ENCODE assay signal across 15 cellular contexts in the genomic region with DNA sequence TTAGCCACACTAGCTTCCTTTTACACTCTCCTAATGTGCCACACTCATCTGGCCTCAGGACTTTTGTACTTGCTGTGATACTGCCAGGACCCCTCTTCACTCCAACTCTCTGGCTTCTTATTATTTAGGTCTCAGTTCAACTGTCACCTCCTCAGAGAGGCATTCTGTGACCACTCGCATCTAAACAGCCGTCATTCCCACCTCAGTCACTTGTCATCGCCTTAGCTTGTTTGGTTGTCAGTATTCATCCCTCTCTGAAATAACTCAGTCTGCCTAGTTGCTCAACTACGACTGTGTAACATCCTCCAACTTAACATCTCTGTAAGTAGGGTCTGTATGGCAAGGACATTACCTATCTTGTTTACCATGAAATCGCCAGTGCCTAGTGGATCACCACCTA. TPM values are rescaled to one million over a fixed set of nuclear protein-coding genes. Genes with fewer than 3 reads are reported as not detected.
DNase-seq lines count a peak whose midpoint lies in the region; ATAC-seq, FAIRE-seq and TF ChIP-seq lines count a peak whose summit lies in the region.
"Had no signal": no experiment of that assay in that cellular context is flagged by ENCODE, and none has a peak within 500 bp of the region (broad histone marks: within the 10 kb centered on the region; RNA-seq: fewer than 3 reads in every experiment).

No MANE protein-coding gene starts in this region.

- WGBS in HepG2 (ENCODE audit: low lambda C conversion rate) = 78% methylated on average over 5 of the region's 5 CpGs
- 90% methylated on average over 5 of the region's 5 CpGs for WGBS in right lobe of liver (ENCODE audit: insufficient coverage, low coverage, low lambda C conversion rate, missing lambda C conversion rate)
- 73% methylated on average over 4 of the region's 5 CpGs for WGBS in mesenchymal stem cell
- WGBS in upper lobe of left lung, 2 donors = 71 to 84% methylated on average over 5 of the region's 5 CpGs

- H3K27ac ChIP-seq in HepG2 (ENCODE audit: extremely low read length, insufficient read depth, low read length) = peak overlapping the region; percentile 88
- no peak overlapping the region for H3K27ac ChIP-seq in right lobe of liver
- H3K27ac ChIP-seq in mesenchymal stem cell (ENCODE audit: low read length, poor library complexity, severe bottlenecking) = no peak overlapping the region
- peak overlapping the region in 3 of 4 donors; percentile 31 to 74 (median 56) for H3K27ac ChIP-seq in upper lobe of left lung

- no TSS peak for BruUV-seq in HepG2 (replicated peaks; lab: Mats Ljungman, UMichigan)

- no peaks in the 10 kb centered on the region for H3K9me3 ChIP-seq in HepG2 (ENCODE audit: low read length)
- H3K9me3 ChIP-seq in right lobe of liver = no peaks in the 10 kb centered on the region
- H3K9me3 ChIP-seq in mesenchymal stem cell (ENCODE audit: control insufficient read depth, low read length) = no peaks in the 10 kb centered on the region
- no peaks in the 10 kb centered on the region for H3K9me3 ChIP-seq in upper lobe of left lung
- H3K9me3 ChIP-seq: SK-N-SH had no signal

- H3K4me1 ChIP-seq in HepG2 (ENCODE audit: insufficient read depth, low read length) (peaks cover 54% of the 10 kb centered on the region), right lobe of liver (peaks cover 0 to 51% (median 25%) of the 10 kb centered on the region in 4 donors), mesenchymal stem cell (ENCODE audit: control insufficient read depth, insufficient read depth, low read depth, low read length) (no peaks in the 10 kb centered on the region), upper lobe of left lung (peaks cover 39 to 52% (median 47%) of the 10 kb centered on the region in 4 donors)

- H4K8ac ChIP-seq in mesenchymal stem cell (ENCODE audit: low read length) = no peak overlapping the region

- H3K9me3 Mint-ChIP-seq in activated naive CD8-positive, alpha-beta T cell treated with anti-CD3 and anti-CD28 coated beads, Interleukin-2, amount 50 U/mL, for 24 hours = no peaks in the 10 kb centered on the region

- no peak for FAIRE-seq in HepG2 (lab: Jason Lieb, UNC)
- FAIRE-seq: H1 had no signal

- intact Hi-C loops in HepG2 (cut with micrococcal nuclease; ENCODE audit: unreplicated experiment) (loop anchor here (10.0 kb wide), 1 partner anchor 59 kb away; no protein-coding TSS in a partner anchor), right lobe of liver (cut with DNase I) (no loop called here)

- H2BK15ac ChIP-seq in mesenchymal stem cell (ENCODE audit: low read depth, poor library complexity, severe bottlenecking) = no peak overlapping the region

- CTCF ChIA-PET in HepG2 (lab: Yijun Ruan, JAX; ENCODE audit: low intra/inter-chr PET ratio, low total read pairs) = no interaction called here

- no peak overlapping the region for H3K23ac ChIP-seq in mesenchymal stem cell (ENCODE audit: low read length in 2 of 2)

- H2AFZ ChIP-seq in HepG2 (ENCODE audit: low read length) (no peak overlapping the region), mesenchymal stem cell (ENCODE audit: low read depth, low read length) (no peak overlapping the region)

- H2BK5ac ChIP-seq in mesenchymal stem cell (ENCODE audit: low read depth, low read length, poor library complexity, severe bottlenecking) = no peak overlapping the region

- H3K27me3 ChIP-seq in HepG2 (ENCODE audit: control insufficient read depth in 1 of 2, insufficient read depth in 2 of 2, low read length in 2 of 2) (no peaks in the 10 kb centered on the region), right lobe of liver (no peaks in the 10 kb centered on the region), mesenchymal stem cell (ENCODE audit: control insufficient read depth in 1 of 2, insufficient read depth in 1 of 2, low read length in 2 of 2) (peaks cover 8 to 17% of the 10 kb centered on the region in 2 experiments), upper lobe of left lung (no peaks in the 10 kb centered on the region)

- H2AK5ac ChIP-seq in mesenchymal stem cell (ENCODE audit: low read length, severe bottlenecking) = no peak overlapping the region

- no peaks in the 10 kb centered on the region for H3K36me3 Mint-ChIP-seq in activated naive CD8-positive, alpha-beta T cell treated with anti-CD3 and anti-CD28 coated beads, Interleukin-2, amount 50 U/mL, for 24 hours (ENCODE audit: low read depth)

- H3K4me3 ChIP-seq in HepG2 (replicated peaks in 1 of 3; ENCODE audit: insufficient read depth in 1 of 3, low read depth in 2 of 3, low read length in 3 of 3) (no peak overlapping the region), right lobe of liver (no peak overlapping the region), mesenchymal stem cell (ENCODE audit: insufficient read depth in 1 of 2, low read depth in 1 of 2, low read length in 2 of 2) (no peak overlapping the region), upper lobe of left lung (no peak overlapping the region)

- peaks cover 73% of the 10 kb centered on the region for H3K4me1 Mint-ChIP-seq in activated naive CD8-positive, alpha-beta T cell treated with anti-CD3 and anti-CD28 coated beads, Interleukin-2, amount 50 U/mL, for 24 hours

- H3K9ac ChIP-seq in HepG2 (ENCODE audit: insufficient read depth, low read depth, low read length) (0 out of 2 replicates have a peak overlapping the region, but pooled peaks have one; percentile 52), mesenchymal stem cell (ENCODE audit: low read length) (peak overlapping the region; percentile 39)
- H3K9ac ChIP-seq: SK-N-SH had no signal

- ATAC-seq in HepG2 = no peak
- ATAC-seq in right lobe of liver = no peak
- no peak for ATAC-seq in activated naive CD8-positive, alpha-beta T cell treated with anti-CD3 and anti-CD28 coated beads, Interleukin-2, amount 50 U/mL, for 24 hours
- no peak for ATAC-seq in upper lobe of left lung (ENCODE audit: low FRiP score in 2 of 2)
- no peak for ATAC-seq in GM21423 (IDR thresholded peaks at IDR 0.05; ENCODE audit: unreplicated experiment)

- H3K4me2 ChIP-seq in HepG2 (ENCODE audit: low read depth, low read length) (peak overlapping the region; percentile 86; the same call in 1 of the 2 replicates), mesenchymal stem cell (ENCODE audit: low read length, poor library complexity, severe bottlenecking) (no peak overlapping the region)
- H3K4me2 ChIP-seq: SK-N-SH had no signal

- H4K20me1 ChIP-seq in HepG2 (ENCODE audit: insufficient read depth, low read length) = peaks cover 8% of the 10 kb centered on the region; the same call in 1 of the 2 replicates

- no peaks in the 10 kb centered on the region for H3K27me3 Mint-ChIP-seq in activated naive CD8-positive, alpha-beta T cell treated with anti-CD3 and anti-CD28 coated beads, Interleukin-2, amount 50 U/mL, for 24 hours

- no peak overlapping the region for H2BK120ac ChIP-seq in mesenchymal stem cell (ENCODE audit: low read depth, low read length)

- TF ChIP-seq RAD21 in HepG2 (CRISPR knock-in tag; IDR thresholded peaks at IDR 0.05) = no peak

- H3K4ac ChIP-seq in mesenchymal stem cell (ENCODE audit: low read depth in 1 of 2, low read length in 2 of 2) = no peak overlapping the region

- POLR2A ChIA-PET in HepG2 (lab: Yijun Ruan, JAX) = interaction anchor here (0.5 to 3.4 kb wide), 3 partner anchors 28 to 92 kb away, joined by 3 to 13 read pairs (median 7); a partner anchor contains a TSS

- TF ChIP-seq POLR2A in HepG2 (IDR thresholded peaks at IDR 0.05; ENCODE audit: insufficient read depth in 1 of 2, low read depth in 2 of 2, low read length in 2 of 2) (no peak), right lobe of liver (IDR thresholded peaks at IDR 0.05) (no peak), upper lobe of left lung (IDR thresholded peaks at IDR 0.05) (no peak)

- H3K27ac Mint-ChIP-seq in activated naive CD8-positive, alpha-beta T cell treated with anti-CD3 and anti-CD28 coated beads, Interleukin-2, amount 50 U/mL, for 24 hours = peak overlapping the region; percentile 88

- in situ Hi-C loops in HepG2 (cut with HindIII; ENCODE audit: extremely low pct_ligation_motif_present, low pct_unique_long_range_greater_than_20kb) (no loop called here), G401 (cut with HindIII; ENCODE audit: low sequenced_read_pairs) (no loop called here)

- H3K18ac ChIP-seq in mesenchymal stem cell (ENCODE audit: low read depth in 1 of 2, low read length in 2 of 2) = no peak overlapping the region

- H3K79me1 ChIP-seq in mesenchymal stem cell (replicated peaks; ENCODE audit: low read length, poor library complexity, severe bottlenecking) = no peaks in the 10 kb centered on the region

- TF ChIP-seq CTCF in HepG2 (CRISPR knock-in tag; IDR thresholded peaks at IDR 0.05) (no peak), right lobe of liver (IDR thresholded peaks at IDR 0.05) (no peak), upper lobe of left lung (IDR thresholded peaks at IDR 0.05) (no peak)

- H2BK12ac ChIP-seq in mesenchymal stem cell (ENCODE audit: low read length in 2 of 2) = no peak overlapping the region

- no peak for TF ChIP-seq EP300 in HepG2 (IDR thresholded peaks at IDR 0.05; ENCODE audit: low read depth in 2 of 2, low read length in 2 of 2)
- TF ChIP-seq EP300 in HepG2 (CRISPR knock-in tag; IDR thresholded peaks at IDR 0.05; ENCODE audit: borderline replicate concordance) = 0 out of 2 replicates have a peak, but pooled peaks have one; percentile 24
- no peak for TF ChIP-seq EP300 in upper lobe of left lung (IDR thresholded peaks at IDR 0.05)

- H3K36me3 ChIP-seq in HepG2 (replicated peaks in 1 of 2; ENCODE audit: control insufficient read depth in 1 of 2, insufficient read depth in 2 of 2, low read length in 2 of 2) (peaks cover 2 to 5% of the 10 kb centered on the region in 2 experiments; a peak in 2 of 5 replicates), right lobe of liver (no peaks in the 10 kb centered on the region), mesenchymal stem cell (ENCODE audit: control insufficient read depth in 1 of 2, insufficient read depth in 2 of 2, low read depth in 1 of 2, low read length in 2 of 2) (no peaks in the 10 kb centered on the region), upper lobe of left lung (no peaks in the 10 kb centered on the region)

- DNase-seq in HepG2 (ENCODE audit: low spot score) = no peak
- DNase-seq in right lobe of liver = no peak
- DNase-seq in activated naive CD8-positive, alpha-beta T cell treated with anti-CD3 and anti-CD28 coated beads, Interleukin-2, amount 50 U/mL, for 24 hours = no peak
- DNase-seq in mesenchymal stem cell = no peak
- DNase-seq in upper lobe of left lung = no peak
- DNase-seq in activated effector memory CD4-positive, alpha-beta T cell treated with anti-CD3 and anti-CD28 coated beads, Interleukin-2, amount 50 U/mL, for 16 hours = no peak
- no peak for DNase-seq in G401 (ENCODE audit: low spot score)
- DNase-seq: anterior cingulate cortex, DMS153, KBM-7, NCI-H1417, occipital lobe, SK-N-SH had no signal

- no peak overlapping the region for H3K14ac ChIP-seq in mesenchymal stem cell (ENCODE audit: low read length in 2 of 2)

- H3K79me2 ChIP-seq in HepG2 (ENCODE audit: insufficient read depth, low read length) = peaks cover 82% of the 10 kb centered on the region

- H3K4me3 Mint-ChIP-seq in activated naive CD8-positive, alpha-beta T cell treated with anti-CD3 and anti-CD28 coated beads, Interleukin-2, amount 50 U/mL, for 24 hours = peak overlapping the region; percentile 7

- H4K91ac ChIP-seq in mesenchymal stem cell (ENCODE audit: low read length) = no peak overlapping the region

RNA-seq across cellular contexts. Expression of a gene that starts 27.2 kb away (rescaled TPM):
- 90.9 and 97.6 TPM in 2 replicates for total RNA-seq in HepG2 (2016; rRNA removed; fragmentation: Illumina TruSeq; extraction: Trizol)
- 50.4 and 51.6 TPM in 2 replicates for total RNA-seq in HepG2 (2016; cell fraction: cytosol; rRNA removed; fragmentation: Illumina TruSeq; extraction: Trizol; ENCODE audit: low read depth)
- total RNA-seq in HepG2 (2016; cell fraction: insoluble cytoplasmic fraction; rRNA removed; fragmentation: Illumina TruSeq; extraction: Trizol) = 92.4 and 95.8 TPM in 2 replicates
- 77.5 and 91.0 TPM in 2 replicates for total RNA-seq in HepG2 (2016; cell fraction: membrane; rRNA removed; fragmentation: Illumina TruSeq; extraction: Trizol)
- total RNA-seq in HepG2 (2016; cell fraction: nucleus; rRNA removed; fragmentation: Illumina TruSeq; extraction: Trizol) = 116 and 118 TPM in 2 replicates
- polyA plus RNA-seq in HepG2 (2011; rRNA removed) = 38.4 and 47.2 TPM in 2 replicates
- 18.0 and 30.5 TPM in 2 replicates for polyA plus RNA-seq in HepG2 (2011; cell fraction: cytosol; rRNA removed)
- 26.7 and 31.3 TPM in 2 replicates for polyA plus RNA-seq in HepG2 (2011; cell fraction: nucleus; rRNA removed)
- polyA plus RNA-seq in HepG2 (2012) = 57.2 and 70.3 TPM in 2 replicates
- polyA plus RNA-seq in HepG2 (2016; cell fraction: cytosol; fragmentation: Illumina TruSeq; extraction: Trizol; ENCODE audit: low read depth) = 40.5 and 43.0 TPM in 2 replicates
- polyA plus RNA-seq in HepG2 (2016; cell fraction: insoluble cytoplasmic fraction; fragmentation: Illumina TruSeq; extraction: Trizol; ENCODE audit: low read depth) = 43.1 and 44.6 TPM in 2 replicates
- 40.4 and 43.5 TPM in 2 replicates for polyA plus RNA-seq in HepG2 (2016; cell fraction: membrane; fragmentation: Illumina TruSeq; extraction: Trizol; ENCODE audit: low read depth)
- 58.4 and 61.2 TPM in 2 replicates for polyA plus RNA-seq in HepG2 (2016; cell fraction: nucleus; fragmentation: Illumina TruSeq; extraction: Trizol; ENCODE audit: insufficient read depth, low read depth)
- polyA minus RNA-seq in HepG2 (2011; rRNA and poly(A)+ RNA removed; ENCODE audit: low replicate concordance) = 0.05 and 64.4 TPM in 2 replicates
- polyA minus RNA-seq in HepG2 (2011; cell fraction: cytosol; rRNA and poly(A)+ RNA removed) = 52.3 and 65.5 TPM in 2 replicates
- polyA minus RNA-seq in HepG2 (2011; cell fraction: nucleus; rRNA and poly(A)+ RNA removed) = 154 and 209 TPM in 2 replicates
- total RNA-seq in right lobe of liver = 10 to 100 TPM in 5 of 6 experiments, 1 to 10 TPM in 1; 7.8 to 16.0 (median 11.7) TPM
- polyA plus RNA-seq in mesenchymal stem cell (2013, experiment 1 of 2) = 0.33 TPM
- 0.48 TPM for polyA plus RNA-seq in mesenchymal stem cell (2013, experiment 2 of 2)
- total RNA-seq in upper lobe of left lung = 10 to 100 TPM; 28.4 to 69.6 (median 53.6) TPM
- total RNA-seq in G401 (2014; rRNA removed; shearing (Covaris generic)) = 3.0 and 4.4 TPM in 2 replicates

Comparison
In these comparisons a context has a peak if more than half of its experiments do, and no peak if none do; other contexts are left out.
1. H3K27ac ChIP-seq: peak in HepG2 (single experiment) and upper lobe of left lung (3 of 4); none in right lobe of liver (0 of 3) and mesenchymal stem cell (single experiment).